11 cellular contexts compared by ENCODE assay signal in genomic region chr12:14619731-14620501, GRCh38. TPM values are rescaled to one million over a fixed set of nuclear protein-coding genes. Genes with fewer than 3 reads are reported as not detected.
DNase-seq lines count a peak whose midpoint lies in the region; ATAC-seq lines count a peak whose summit lies in the region.
"Had no signal": no experiment of that assay in that cellular context is flagged by ENCODE, and none has a peak within 500 bp of the region (broad histone marks: within the 10 kb centered on the region; RNA-seq: fewer than 3 reads in every experiment).

No MANE protein-coding gene starts in this region.

- peak; percentile 53 for DNase-seq in mucosa of gallbladder (ENCODE audit: low spot score)
- DNase-seq in sciatic nerve (ENCODE audit: low spot score), result no peak
- DNase-seq in germinal center (ENCODE audit: low spot score), result no peak
- no peak for DNase-seq in AG20443 (ENCODE audit: low spot score)
- DNase-seq: activated CD4-positive, alpha-beta memory T cell treated with anti-CD3 and anti-CD28 coated beads for 36 hours; nephron progenitor cell; stimulated activated CD4-positive, alpha-beta T cell treated with anti-CD3 and anti-CD28 coated beads, Interleukin-4, amount 100 ng/mL, for 24 hours had no signal

- ATAC-seq in GM18520 (IDR thresholded peaks at IDR 0.05; ENCODE audit: unreplicated experiment) (peak; percentile 68), GM21825 (IDR thresholded peaks at IDR 0.05; ENCODE audit: unreplicated experiment) (peak; percentile 54), HG03457 (IDR thresholded peaks at IDR 0.05; ENCODE audit: unreplicated experiment) (peak; percentile 63), sciatic nerve (no peak), HG02885 (IDR thresholded peaks at IDR 0.05; ENCODE audit: poor library complexity, unreplicated experiment) (no peak)

- intact Hi-C loops in sciatic nerve (cut with DNase I), result no loop called here

RNA-seq across cellular contexts. Expression of gene PLBD1, which starts 52.2 kb away (rescaled TPM):
- total RNA-seq in mucosa of gallbladder, result 41.9 TPM
- 17.1 TPM for total RNA-seq in sciatic nerve
- total RNA-seq: activated CD4-positive, alpha-beta memory T cell treated with anti-CD3 and anti-CD28 coated beads for 36 hours had no signal

Comparison
In these comparisons a context has a peak if more than half of its experiments do, and no peak if none do; other contexts are left out.
1. ATAC-seq: peak in GM18520 (single experiment), GM21825 (single experiment) and HG03457 (single experiment); none in sciatic nerve (single experiment) and HG02885 (single experiment).